22 cellular contexts compared by ENCODE assay signal in genomic region chr15:99427210-99427609, GRCh38.
DNase-seq lines count a peak whose midpoint lies in the region; FAIRE-seq and TF ChIP-seq lines count a peak whose summit lies in the region.
"Had no signal": no experiment of that assay in that cellular context is flagged by ENCODE, and none has a peak within 500 bp of the region (broad histone marks: within the 10 kb centered on the region; RNA-seq: fewer than 3 reads in every experiment).

No MANE protein-coding gene starts in this region.

- DNase-seq in activated naive CD4-positive, alpha-beta T cell treated with anti-CD3 and anti-CD28 coated beads for 36 hours: no peak
- DNase-seq in Peyer's patch (peak in 2 of 3 donors; percentile 10 to 21), posterior vena cava (ENCODE audit: low spot score) (peak; percentile 13), NCI-H1436 (lab: John Stamatoyannopoulos, UW) (no peak), amygdala (lab: John Stamatoyannopoulos, UW) (no peak), frontal cortex (ENCODE audit: low spot score in 2 of 2) (no peak)
- DNase-seq: activated CD4-positive, alpha-beta T cell treated with anti-CD3 and anti-CD28 coated beads, Interleukin-2, amount 50 U/mL, for 1 hour; activated gamma-delta T cell; COR-L47; DMS53; foreskin fibroblast; GDM1; H7; NCI-H446 treated with DMSO at 0.1 percent for 48 hours; retina; substantia nigra; T1000; WERI-Rb-1 had no signal

- H3K27ac ChIP-seq in Peyer's patch: no peak overlapping the region
- H3K27ac ChIP-seq: BLaER1, coronary artery, WERI-Rb-1 had no signal

- no peaks in the 10 kb centered on the region for H3K27me3 ChIP-seq in Peyer's patch
- H3K27me3 ChIP-seq: BLaER1 had no signal

- H3K27me3 Mint-ChIP-seq in activated naive CD4-positive, alpha-beta T cell treated with anti-CD3 and anti-CD28 coated beads, Interleukin-2, amount 50 U/mL, for 24 hours: no peaks in the 10 kb centered on the region
- H3K27me3 Mint-ChIP-seq in activated naive CD4-positive, alpha-beta T cell treated with anti-CD3 and anti-CD28 coated beads for 36 hours (ENCODE audit: low read depth): no peaks in the 10 kb centered on the region
- peaks cover 6% of the 10 kb centered on the region for H3K27me3 Mint-ChIP-seq in dendritic cell treated with granulocyte-macrophage colony-stimulating factor and Interleukin-4, amounts not matched to agents 40 ng/mL and 50 ng/mL, for 4 days

- no peaks in the 10 kb centered on the region for H3K9me3 ChIP-seq in Peyer's patch
- H3K9me3 ChIP-seq: BLaER1 had no signal

- H3K36me3 ChIP-seq in Peyer's patch: no peaks in the 10 kb centered on the region
- H3K36me3 ChIP-seq: BLaER1, WERI-Rb-1 had no signal

- H3K9me3 Mint-ChIP-seq in activated naive CD4-positive, alpha-beta T cell treated with anti-CD3 and anti-CD28 coated beads, Interleukin-2, amount 50 U/mL, for 24 hours: no peaks in the 10 kb centered on the region
- H3K9me3 Mint-ChIP-seq in activated naive CD4-positive, alpha-beta T cell treated with anti-CD3 and anti-CD28 coated beads for 36 hours: no peaks in the 10 kb centered on the region
- H3K9me3 Mint-ChIP-seq in dendritic cell treated with granulocyte-macrophage colony-stimulating factor and Interleukin-4, amounts not matched to agents 40 ng/mL and 50 ng/mL, for 4 days: no peaks in the 10 kb centered on the region

- intact Hi-C loops in activated naive CD4-positive, alpha-beta T cell treated with anti-CD3 and anti-CD28 coated beads for 36 hours (cut with micrococcal nuclease): loop anchor here (5.0 to 10.0 kb wide), 3 partner anchors 140 to 418 kb away; partner anchors contain the start of gene MEF2A
- intact Hi-C loops in dendritic cell treated with granulocyte-macrophage colony-stimulating factor and Interleukin-4, amounts not matched to agents 40 ng/mL and 50 ng/mL, for 4 days (cut with micrococcal nuclease): no loop called here
- intact Hi-C loops in posterior vena cava (cut with DNase I): no loop called here

- FAIRE-seq in frontal cortex (lab: Jason Lieb, UNC): no peak

- CTCF ChIA-PET in activated naive CD4-positive, alpha-beta T cell treated with anti-CD3 and anti-CD28 coated beads for 36 hours (lab: Charles Lee): no interaction called here

- H3K4me1 Mint-ChIP-seq in activated naive CD4-positive, alpha-beta T cell treated with anti-CD3 and anti-CD28 coated beads, Interleukin-2, amount 50 U/mL, for 24 hours: peaks cover 67% of the 10 kb centered on the region
- H3K4me1 Mint-ChIP-seq in activated naive CD4-positive, alpha-beta T cell treated with anti-CD3 and anti-CD28 coated beads for 36 hours (ENCODE audit: low read depth): peaks cover 45% of the 10 kb centered on the region
- H3K4me1 Mint-ChIP-seq in dendritic cell treated with granulocyte-macrophage colony-stimulating factor and Interleukin-4, amounts not matched to agents 40 ng/mL and 50 ng/mL, for 4 days (ENCODE audit: low read depth): peaks cover 53% of the 10 kb centered on the region

- no peak overlapping the region for H3K4me3 ChIP-seq in Peyer's patch
- H3K4me3 ChIP-seq: BLaER1, coronary artery had no signal

- peaks cover 2% of the 10 kb centered on the region for H3K36me3 Mint-ChIP-seq in activated naive CD4-positive, alpha-beta T cell treated with anti-CD3 and anti-CD28 coated beads, Interleukin-2, amount 50 U/mL, for 24 hours
- H3K36me3 Mint-ChIP-seq in activated naive CD4-positive, alpha-beta T cell treated with anti-CD3 and anti-CD28 coated beads for 36 hours (ENCODE audit: low read depth): no peaks in the 10 kb centered on the region
- no peaks in the 10 kb centered on the region for H3K36me3 Mint-ChIP-seq in dendritic cell treated with granulocyte-macrophage colony-stimulating factor and Interleukin-4, amounts not matched to agents 40 ng/mL and 50 ng/mL, for 4 days (ENCODE audit: low read depth)

- H3K27ac Mint-ChIP-seq in activated naive CD4-positive, alpha-beta T cell treated with anti-CD3 and anti-CD28 coated beads, Interleukin-2, amount 50 U/mL, for 24 hours: peak overlapping the region; percentile 19
- H3K27ac Mint-ChIP-seq in activated naive CD4-positive, alpha-beta T cell treated with anti-CD3 and anti-CD28 coated beads for 36 hours: no peak overlapping the region
- H3K27ac Mint-ChIP-seq in dendritic cell treated with granulocyte-macrophage colony-stimulating factor and Interleukin-4, amounts not matched to agents 40 ng/mL and 50 ng/mL, for 4 days: peak overlapping the region; percentile 12

- TF ChIP-seq POLR2A in Peyer's patch (IDR thresholded peaks at IDR 0.05): no peak

- no peak for TF ChIP-seq CTCF in Peyer's patch (IDR thresholded peaks at IDR 0.05)

- H3K4me3 Mint-ChIP-seq in activated naive CD4-positive, alpha-beta T cell treated with anti-CD3 and anti-CD28 coated beads, Interleukin-2, amount 50 U/mL, for 24 hours: no peak overlapping the region
- H3K4me3 Mint-ChIP-seq in activated naive CD4-positive, alpha-beta T cell treated with anti-CD3 and anti-CD28 coated beads for 36 hours: no peak overlapping the region
- H3K4me3 Mint-ChIP-seq in dendritic cell treated with granulocyte-macrophage colony-stimulating factor and Interleukin-4, amounts not matched to agents 40 ng/mL and 50 ng/mL, for 4 days: no peak overlapping the region

- peaks cover 0 to 6% (median 3%) of the 10 kb centered on the region in 4 donors for H3K4me1 ChIP-seq in Peyer's patch

Comparison
In these comparisons a context has a peak if more than half of its experiments do, and no peak if none do; other contexts are left out.
1. DNase-seq: peak in Peyer's patch (2 of 3) and posterior vena cava (single experiment); none in activated naive CD4-positive, alpha-beta T cell treated with anti-CD3 and anti-CD28 coated beads for 36 hours (single experiment), NCI-H1436 (single experiment), amygdala (0 of 56) and frontal cortex (0 of 2).